ENCODE assay signal across 1 cellular context in the genomic region with DNA sequence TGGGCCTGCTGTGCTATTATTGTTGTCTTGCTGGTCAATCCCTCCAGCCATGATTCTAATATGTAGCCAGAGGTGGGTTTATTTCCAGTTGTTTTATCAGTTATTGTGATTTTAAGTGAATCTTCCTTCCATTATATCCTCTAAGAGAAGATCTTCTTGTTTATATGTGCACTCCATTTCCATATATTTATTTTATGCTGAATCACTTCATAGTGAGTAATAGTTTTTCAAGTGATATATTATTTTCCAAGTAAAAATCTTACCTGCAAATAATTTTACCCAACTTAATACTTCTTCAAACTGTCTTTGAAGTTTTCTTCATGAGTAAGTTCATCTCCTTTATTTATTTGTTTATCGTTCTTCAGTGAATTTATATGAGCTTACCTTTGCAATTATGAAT.
TF ChIP-seq lines count a peak whose summit lies in the region.

No MANE protein-coding gene starts in this region.

TF ChIP-seq in K562, 482 proteins besides CTCF, POLR2A, EP300 and RAD21:
- TF ChIP-seq, protein P1, sequence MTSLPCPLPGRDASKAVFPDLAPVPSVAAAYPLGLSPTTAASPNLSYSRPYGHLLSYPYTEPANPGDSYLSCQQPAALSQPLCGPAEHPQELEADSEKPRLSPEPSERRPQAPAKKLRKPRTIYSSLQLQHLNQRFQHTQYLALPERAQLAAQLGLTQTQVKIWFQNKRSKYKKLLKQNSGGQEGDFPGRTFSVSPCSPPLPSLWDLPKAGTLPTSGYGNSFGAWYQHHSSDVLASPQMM (CRISPR knock-in tag; IDR thresholded peaks at IDR 0.05) = no peak
- TF ChIP-seq, protein P2, sequence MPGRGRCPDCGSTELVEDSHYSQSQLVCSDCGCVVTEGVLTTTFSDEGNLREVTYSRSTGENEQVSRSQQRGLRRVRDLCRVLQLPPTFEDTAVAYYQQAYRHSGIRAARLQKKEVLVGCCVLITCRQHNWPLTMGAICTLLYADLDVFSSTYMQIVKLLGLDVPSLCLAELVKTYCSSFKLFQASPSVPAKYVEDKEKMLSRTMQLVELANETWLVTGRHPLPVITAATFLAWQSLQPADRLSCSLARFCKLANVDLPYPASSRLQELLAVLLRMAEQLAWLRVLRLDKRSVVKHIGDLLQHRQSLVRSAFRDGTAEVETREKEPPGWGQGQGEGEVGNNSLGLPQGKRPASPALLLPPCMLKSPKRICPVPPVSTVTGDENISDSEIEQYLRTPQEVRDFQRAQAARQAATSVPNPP (IDR thresholded peaks at IDR 0.05; ENCODE audit: borderline replicate concordance, insufficient read depth, insufficient read length) = no peak
- TF ChIP-seq, protein P3, sequence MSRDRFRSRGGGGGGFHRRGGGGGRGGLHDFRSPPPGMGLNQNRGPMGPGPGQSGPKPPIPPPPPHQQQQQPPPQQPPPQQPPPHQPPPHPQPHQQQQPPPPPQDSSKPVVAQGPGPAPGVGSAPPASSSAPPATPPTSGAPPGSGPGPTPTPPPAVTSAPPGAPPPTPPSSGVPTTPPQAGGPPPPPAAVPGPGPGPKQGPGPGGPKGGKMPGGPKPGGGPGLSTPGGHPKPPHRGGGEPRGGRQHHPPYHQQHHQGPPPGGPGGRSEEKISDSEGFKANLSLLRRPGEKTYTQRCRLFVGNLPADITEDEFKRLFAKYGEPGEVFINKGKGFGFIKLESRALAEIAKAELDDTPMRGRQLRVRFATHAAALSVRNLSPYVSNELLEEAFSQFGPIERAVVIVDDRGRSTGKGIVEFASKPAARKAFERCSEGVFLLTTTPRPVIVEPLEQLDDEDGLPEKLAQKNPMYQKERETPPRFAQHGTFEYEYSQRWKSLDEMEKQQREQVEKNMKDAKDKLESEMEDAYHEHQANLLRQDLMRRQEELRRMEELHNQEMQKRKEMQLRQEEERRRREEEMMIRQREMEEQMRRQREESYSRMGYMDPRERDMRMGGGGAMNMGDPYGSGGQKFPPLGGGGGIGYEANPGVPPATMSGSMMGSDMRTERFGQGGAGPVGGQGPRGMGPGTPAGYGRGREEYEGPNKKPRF (IDR thresholded peaks at IDR 0.05; ENCODE audit: low read depth, low read length) = no peak
- no peak for TF ChIP-seq NEUROD1 (IDR thresholded peaks at IDR 0.05; ENCODE audit: borderline replicate concordance, low read depth, low read length, partially characterized antibody)
- no peak for TF ChIP-seq FIP1L1 (IDR thresholded peaks at IDR 0.05; ENCODE audit: low read depth, low read length, poor library complexity, severe bottlenecking)
- no peak for TF ChIP-seq FOXA1 (IDR thresholded peaks at IDR 0.05; ENCODE audit: borderline replicate concordance)
- TF ChIP-seq MAFG (tag; conservative IDR thresholded peaks at IDR 0.05) = 0 out of 2 replicates have a peak, but pooled peaks have one; percentile 6
- TF ChIP-seq, protein P4, sequence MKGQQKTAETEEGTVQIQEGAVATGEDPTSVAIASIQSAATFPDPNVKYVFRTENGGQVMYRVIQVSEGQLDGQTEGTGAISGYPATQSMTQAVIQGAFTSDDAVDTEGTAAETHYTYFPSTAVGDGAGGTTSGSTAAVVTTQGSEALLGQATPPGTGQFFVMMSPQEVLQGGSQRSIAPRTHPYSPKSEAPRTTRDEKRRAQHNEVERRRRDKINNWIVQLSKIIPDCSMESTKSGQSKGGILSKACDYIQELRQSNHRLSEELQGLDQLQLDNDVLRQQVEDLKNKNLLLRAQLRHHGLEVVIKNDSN (CRISPR knock-in tag; IDR thresholded peaks at IDR 0.05) = no peak
- TF ChIP-seq, protein P5, sequence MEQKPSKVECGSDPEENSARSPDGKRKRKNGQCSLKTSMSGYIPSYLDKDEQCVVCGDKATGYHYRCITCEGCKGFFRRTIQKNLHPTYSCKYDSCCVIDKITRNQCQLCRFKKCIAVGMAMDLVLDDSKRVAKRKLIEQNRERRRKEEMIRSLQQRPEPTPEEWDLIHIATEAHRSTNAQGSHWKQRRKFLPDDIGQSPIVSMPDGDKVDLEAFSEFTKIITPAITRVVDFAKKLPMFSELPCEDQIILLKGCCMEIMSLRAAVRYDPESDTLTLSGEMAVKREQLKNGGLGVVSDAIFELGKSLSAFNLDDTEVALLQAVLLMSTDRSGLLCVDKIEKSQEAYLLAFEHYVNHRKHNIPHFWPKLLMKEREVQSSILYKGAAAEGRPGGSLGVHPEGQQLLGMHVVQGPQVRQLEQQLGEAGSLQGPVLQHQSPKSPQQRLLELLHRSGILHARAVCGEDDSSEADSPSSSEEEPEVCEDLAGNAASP (IDR thresholded peaks at IDR 0.05) = no peak
- TF ChIP-seq, protein P6, sequence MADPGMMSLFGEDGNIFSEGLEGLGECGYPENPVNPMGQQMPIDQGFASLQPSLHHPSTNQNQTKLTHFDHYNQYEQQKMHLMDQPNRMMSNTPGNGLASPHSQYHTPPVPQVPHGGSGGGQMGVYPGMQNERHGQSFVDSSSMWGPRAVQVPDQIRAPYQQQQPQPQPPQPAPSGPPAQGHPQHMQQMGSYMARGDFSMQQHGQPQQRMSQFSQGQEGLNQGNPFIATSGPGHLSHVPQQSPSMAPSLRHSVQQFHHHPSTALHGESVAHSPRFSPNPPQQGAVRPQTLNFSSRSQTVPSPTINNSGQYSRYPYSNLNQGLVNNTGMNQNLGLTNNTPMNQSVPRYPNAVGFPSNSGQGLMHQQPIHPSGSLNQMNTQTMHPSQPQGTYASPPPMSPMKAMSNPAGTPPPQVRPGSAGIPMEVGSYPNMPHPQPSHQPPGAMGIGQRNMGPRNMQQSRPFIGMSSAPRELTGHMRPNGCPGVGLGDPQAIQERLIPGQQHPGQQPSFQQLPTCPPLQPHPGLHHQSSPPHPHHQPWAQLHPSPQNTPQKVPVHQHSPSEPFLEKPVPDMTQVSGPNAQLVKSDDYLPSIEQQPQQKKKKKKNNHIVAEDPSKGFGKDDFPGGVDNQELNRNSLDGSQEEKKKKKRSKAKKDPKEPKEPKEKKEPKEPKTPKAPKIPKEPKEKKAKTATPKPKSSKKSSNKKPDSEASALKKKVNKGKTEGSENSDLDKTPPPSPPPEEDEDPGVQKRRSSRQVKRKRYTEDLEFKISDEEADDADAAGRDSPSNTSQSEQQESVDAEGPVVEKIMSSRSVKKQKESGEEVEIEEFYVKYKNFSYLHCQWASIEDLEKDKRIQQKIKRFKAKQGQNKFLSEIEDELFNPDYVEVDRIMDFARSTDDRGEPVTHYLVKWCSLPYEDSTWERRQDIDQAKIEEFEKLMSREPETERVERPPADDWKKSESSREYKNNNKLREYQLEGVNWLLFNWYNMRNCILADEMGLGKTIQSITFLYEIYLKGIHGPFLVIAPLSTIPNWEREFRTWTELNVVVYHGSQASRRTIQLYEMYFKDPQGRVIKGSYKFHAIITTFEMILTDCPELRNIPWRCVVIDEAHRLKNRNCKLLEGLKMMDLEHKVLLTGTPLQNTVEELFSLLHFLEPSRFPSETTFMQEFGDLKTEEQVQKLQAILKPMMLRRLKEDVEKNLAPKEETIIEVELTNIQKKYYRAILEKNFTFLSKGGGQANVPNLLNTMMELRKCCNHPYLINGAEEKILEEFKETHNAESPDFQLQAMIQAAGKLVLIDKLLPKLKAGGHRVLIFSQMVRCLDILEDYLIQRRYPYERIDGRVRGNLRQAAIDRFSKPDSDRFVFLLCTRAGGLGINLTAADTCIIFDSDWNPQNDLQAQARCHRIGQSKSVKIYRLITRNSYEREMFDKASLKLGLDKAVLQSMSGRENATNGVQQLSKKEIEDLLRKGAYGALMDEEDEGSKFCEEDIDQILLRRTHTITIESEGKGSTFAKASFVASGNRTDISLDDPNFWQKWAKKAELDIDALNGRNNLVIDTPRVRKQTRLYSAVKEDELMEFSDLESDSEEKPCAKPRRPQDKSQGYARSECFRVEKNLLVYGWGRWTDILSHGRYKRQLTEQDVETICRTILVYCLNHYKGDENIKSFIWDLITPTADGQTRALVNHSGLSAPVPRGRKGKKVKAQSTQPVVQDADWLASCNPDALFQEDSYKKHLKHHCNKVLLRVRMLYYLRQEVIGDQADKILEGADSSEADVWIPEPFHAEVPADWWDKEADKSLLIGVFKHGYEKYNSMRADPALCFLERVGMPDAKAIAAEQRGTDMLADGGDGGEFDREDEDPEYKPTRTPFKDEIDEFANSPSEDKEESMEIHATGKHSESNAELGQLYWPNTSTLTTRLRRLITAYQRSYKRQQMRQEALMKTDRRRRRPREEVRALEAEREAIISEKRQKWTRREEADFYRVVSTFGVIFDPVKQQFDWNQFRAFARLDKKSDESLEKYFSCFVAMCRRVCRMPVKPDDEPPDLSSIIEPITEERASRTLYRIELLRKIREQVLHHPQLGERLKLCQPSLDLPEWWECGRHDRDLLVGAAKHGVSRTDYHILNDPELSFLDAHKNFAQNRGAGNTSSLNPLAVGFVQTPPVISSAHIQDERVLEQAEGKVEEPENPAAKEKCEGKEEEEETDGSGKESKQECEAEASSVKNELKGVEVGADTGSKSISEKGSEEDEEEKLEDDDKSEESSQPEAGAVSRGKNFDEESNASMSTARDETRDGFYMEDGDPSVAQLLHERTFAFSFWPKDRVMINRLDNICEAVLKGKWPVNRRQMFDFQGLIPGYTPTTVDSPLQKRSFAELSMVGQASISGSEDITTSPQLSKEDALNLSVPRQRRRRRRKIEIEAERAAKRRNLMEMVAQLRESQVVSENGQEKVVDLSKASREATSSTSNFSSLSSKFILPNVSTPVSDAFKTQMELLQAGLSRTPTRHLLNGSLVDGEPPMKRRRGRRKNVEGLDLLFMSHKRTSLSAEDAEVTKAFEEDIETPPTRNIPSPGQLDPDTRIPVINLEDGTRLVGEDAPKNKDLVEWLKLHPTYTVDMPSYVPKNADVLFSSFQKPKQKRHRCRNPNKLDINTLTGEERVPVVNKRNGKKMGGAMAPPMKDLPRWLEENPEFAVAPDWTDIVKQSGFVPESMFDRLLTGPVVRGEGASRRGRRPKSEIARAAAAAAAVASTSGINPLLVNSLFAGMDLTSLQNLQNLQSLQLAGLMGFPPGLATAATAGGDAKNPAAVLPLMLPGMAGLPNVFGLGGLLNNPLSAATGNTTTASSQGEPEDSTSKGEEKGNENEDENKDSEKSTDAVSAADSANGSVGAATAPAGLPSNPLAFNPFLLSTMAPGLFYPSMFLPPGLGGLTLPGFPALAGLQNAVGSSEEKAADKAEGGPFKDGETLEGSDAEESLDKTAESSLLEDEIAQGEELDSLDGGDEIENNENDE (IDR thresholded peaks at IDR 0.05; ENCODE audit: low read depth, low read length) = no peak
- TF ChIP-seq CAMTA2 (CRISPR knock-in tag; conservative IDR thresholded peaks at IDR 0.05) = no peak
- peak; percentile 69 for TF ChIP-seq ZNF316 (IDR thresholded peaks at IDR 0.05)
- TF ChIP-seq EP400 (IDR thresholded peaks at IDR 0.05) = no peak
- no peak for TF ChIP-seq SRF (CRISPR knock-in tag; IDR thresholded peaks at IDR 0.05)
- no peak for TF ChIP-seq LCOR (CRISPR knock-in tag; IDR thresholded peaks at IDR 0.05)
- no peak for TF ChIP-seq ZNF764 (CRISPR knock-in tag; IDR thresholded peaks at IDR 0.05; ENCODE audit: low read depth)
- no peak for TF ChIP-seq ZKSCAN1 (IDR thresholded peaks at IDR 0.05; ENCODE audit: low read depth, low read length)
- no peak for TF ChIP-seq ATF1 (CRISPR knock-in tag; IDR thresholded peaks at IDR 0.05)
- TF ChIP-seq ATF1 (tag; IDR thresholded peaks at IDR 0.05) = no peak
- TF ChIP-seq C11orf30 (IDR thresholded peaks at IDR 0.05; ENCODE audit: low read depth) = peak; percentile 22; the same call in 1 of the 2 replicates
- TF ChIP-seq, protein P7, sequence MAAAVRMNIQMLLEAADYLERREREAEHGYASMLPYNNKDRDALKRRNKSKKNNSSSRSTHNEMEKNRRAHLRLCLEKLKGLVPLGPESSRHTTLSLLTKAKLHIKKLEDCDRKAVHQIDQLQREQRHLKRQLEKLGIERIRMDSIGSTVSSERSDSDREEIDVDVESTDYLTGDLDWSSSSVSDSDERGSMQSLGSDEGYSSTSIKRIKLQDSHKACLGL (CRISPR knock-in tag; IDR thresholded peaks at IDR 0.05; ENCODE audit: borderline replicate concordance, poor library complexity, severe bottlenecking) = no peak
- 0 out of 2 replicates have a peak, but pooled peaks have one; percentile 19 for TF ChIP-seq NFE2 (IDR thresholded peaks at IDR 0.05; ENCODE audit: low read depth)
